9 cellular contexts compared by ENCODE assay signal in genomic region chr17:42347198-42347597, GRCh38. TPM values are rescaled to one million over a fixed set of nuclear protein-coding genes. Genes with fewer than 3 reads are reported as not detected.
DNase-seq lines count a peak whose midpoint lies in the region; ATAC-seq and TF ChIP-seq lines count a peak whose summit lies in the region.
"Had no signal": no experiment of that assay in that cellular context is flagged by ENCODE, and none has a peak within 500 bp of the region (broad histone marks: within the 10 kb centered on the region; RNA-seq: fewer than 3 reads in every experiment).

No MANE protein-coding gene starts in this region.

- no peaks in the 10 kb centered on the region for H3K27me3 Mint-ChIP-seq in CD4-positive, alpha-beta T cell

- no peak overlapping the region for H3K4me3 Mint-ChIP-seq in CD4-positive, alpha-beta T cell

- H3K4me2 ChIP-seq in osteoblast (ENCODE audit: insufficient read depth, low read length) (peak overlapping the region; percentile 51), OCI-LY7 (ENCODE audit: low read length) (no peak overlapping the region)

- DNase-seq in CD4-positive, alpha-beta T cell = no peak
- DNase-seq in RKO (ENCODE audit: low spot score) (peak; percentile 65), osteoblast (ENCODE audit: insufficient read length, low spot score, missing footprints) (peak; percentile 72), OCI-LY7 (ENCODE audit: low spot score) (no peak), OCI-M1 (lab: John Stamatoyannopoulos, UW) (no peak), GM10248 (ENCODE audit: extremely low spot score) (no peak)
- DNase-seq: NCI-H524 treated with DMSO at 0.1 percent for 48 hours had no signal

- H3K79me2 ChIP-seq in osteoblast (ENCODE audit: insufficient read depth, low read length) = peaks cover 59% of the 10 kb centered on the region
- no peaks in the 10 kb centered on the region for H3K79me2 ChIP-seq in OCI-LY7 (ENCODE audit: insufficient read depth, low read depth, low read length)

- POLR2A ChIA-PET in CD4-positive, alpha-beta T cell (lab: Charles Lee) = no interaction called here
- POLR2A ChIA-PET in OCI-LY7 (lab: Charles Lee) = no interaction called here
- POLR2A ChIA-PET in GM10248 (lab: Yijun Ruan, JAX) = no interaction called here

- intact Hi-C loops in CD4-positive, alpha-beta T cell (cut with DNase I, micrococcal nuclease) = no loop called here
- intact Hi-C loops in OCI-LY7 (cut with micrococcal nuclease; ENCODE audit: unreplicated experiment) = no loop called here

- H3K36me3 Mint-ChIP-seq in CD4-positive, alpha-beta T cell (ENCODE audit: low read depth) = peaks cover 76% of the 10 kb centered on the region

- no peaks in the 10 kb centered on the region for H3K9me3 ChIP-seq in CD4-positive, alpha-beta T cell (ENCODE audit: control insufficient read depth, low read length)
- H3K9me3 ChIP-seq in esophagus (ENCODE audit: control insufficient read depth in 2 of 2, insufficient read depth in 1 of 2, low read depth in 1 of 2, low read length in 1 of 2) = no peaks in the 10 kb centered on the region
- no peaks in the 10 kb centered on the region for H3K9me3 ChIP-seq in osteoblast (ENCODE audit: low read depth, low read length)
- H3K9me3 ChIP-seq in OCI-LY7 (ENCODE audit: low read length) = no peaks in the 10 kb centered on the region

- no peaks in the 10 kb centered on the region for H3K9me2 ChIP-seq in OCI-LY7 (ENCODE audit: insufficient read depth, low read length)

- ATAC-seq in CD4-positive, alpha-beta T cell (ENCODE audit: poor library complexity) = no peak
- no peak for ATAC-seq in GM21529 (IDR thresholded peaks at IDR 0.05; ENCODE audit: unreplicated experiment)

- H3K4me1 Mint-ChIP-seq in CD4-positive, alpha-beta T cell (ENCODE audit: low read depth) = peaks cover 34% of the 10 kb centered on the region

- H3K27me3 ChIP-seq in CD4-positive, alpha-beta T cell (ENCODE audit: control insufficient read depth, insufficient read depth, low read length) = no peaks in the 10 kb centered on the region
- H3K27me3 ChIP-seq in esophagus (ENCODE audit: control insufficient read depth in 1 of 2, insufficient read depth in 2 of 2, low read length in 2 of 2) (no peaks in the 10 kb centered on the region), osteoblast (ENCODE audit: insufficient read depth, low read length) (no peaks in the 10 kb centered on the region)

- peaks cover 5 to 10% of the 10 kb centered on the region in 2 donors for H3K36me3 ChIP-seq in esophagus (ENCODE audit: control insufficient read depth in 2 of 2, insufficient read depth in 2 of 2, low read length in 1 of 2)
- peaks cover 49% of the 10 kb centered on the region for H3K36me3 ChIP-seq in osteoblast (ENCODE audit: insufficient read depth, low read length)
- peaks cover 13% of the 10 kb centered on the region for H3K36me3 ChIP-seq in OCI-LY7 (ENCODE audit: insufficient read depth, low read length)

- H2AFZ ChIP-seq in osteoblast (ENCODE audit: low read length) (no peak overlapping the region), OCI-LY7 (ENCODE audit: low read length) (no peak overlapping the region)

- TF ChIP-seq CTCF in CD4-positive, alpha-beta T cell (IDR thresholded peaks at IDR 0.05) = no peak
- no peak for TF ChIP-seq CTCF in osteoblast (IDR thresholded peaks at IDR 0.05; ENCODE audit: extremely low read depth, low read depth, low read length)
- TF ChIP-seq CTCF in OCI-LY7 (conservative IDR thresholded peaks at IDR 0.05; ENCODE audit: low read length) = no peak
- no peak for TF ChIP-seq CTCF in GM10248 (IDR thresholded peaks at IDR 0.05; ENCODE audit: control extremely low read depth, extremely low read depth, low read depth, missing control alignments)

- H3K9me3 Mint-ChIP-seq in CD4-positive, alpha-beta T cell = no peaks in the 10 kb centered on the region

- H3K27ac ChIP-seq in CD4-positive, alpha-beta T cell (ENCODE audit: low read depth, low read length) = no peak overlapping the region
- H3K27ac ChIP-seq in esophagus (ENCODE audit: low read depth in 2 of 2, low read length in 1 of 2) (peak overlapping the region; percentile 36 to 71), osteoblast (ENCODE audit: low read depth, low read length) (peak overlapping the region; percentile 73), OCI-LY7 (ENCODE audit: low read depth, low read length, poor library complexity, severe bottlenecking) (no peak overlapping the region)

- H4K20me1 ChIP-seq in osteoblast (ENCODE audit: insufficient read depth, low read length) (peaks cover 46% of the 10 kb centered on the region), OCI-LY7 (ENCODE audit: insufficient read depth, low read length) (no peaks in the 10 kb centered on the region)

- BruUV-seq in OCI-LY7 (replicated peaks; lab: Mats Ljungman, UMichigan) = no TSS peak

- CTCF ChIA-PET in CD4-positive, alpha-beta T cell (lab: Charles Lee) = no interaction called here
- CTCF ChIA-PET in OCI-LY7 (lab: Charles Lee; ENCODE audit: unreplicated experiment) (no interaction called here), GM10248 (lab: Yijun Ruan, JAX) (interaction anchor here (0.9 kb wide), 1 partner anchor 11 kb away, joined by 3 read pairs; no protein-coding TSS in a partner anchor)

- H3K4me1 ChIP-seq in esophagus (ENCODE audit: control insufficient read depth in 2 of 2, insufficient read depth in 2 of 2, low read length in 1 of 2) = peaks cover 2% of the 10 kb centered on the region in 2 donors
- peaks cover 26% of the 10 kb centered on the region for H3K4me1 ChIP-seq in osteoblast (ENCODE audit: insufficient read depth, low read length)
- H3K4me1 ChIP-seq in OCI-LY7 (ENCODE audit: insufficient read depth, low read length, poor library complexity, severe bottlenecking) = no peaks in the 10 kb centered on the region

- no peak overlapping the region for H3K4me3 ChIP-seq in esophagus (ENCODE audit: low read depth in 1 of 2, low read length in 2 of 2)
- no peak overlapping the region for H3K4me3 ChIP-seq in osteoblast (ENCODE audit: insufficient read depth, low read length)
- H3K4me3 ChIP-seq in OCI-LY7 (ENCODE audit: low read depth, low read length, poor library complexity, severe bottlenecking) = no peak overlapping the region

- peak overlapping the region; percentile 45 for H3K27ac Mint-ChIP-seq in CD4-positive, alpha-beta T cell

RNA-seq across cellular contexts. Expression of gene STAT3, which starts 41.0 kb away (rescaled TPM):
- total RNA-seq in CD4-positive, alpha-beta T cell = 100 to 1,000 TPM; 315 to 319 TPM
- 10 to 100 TPM; 30.8 to 64.2 TPM for polyA plus RNA-seq in esophagus
- total RNA-seq in osteoblast = 197 and 206 TPM in 2 replicates
- total RNA-seq in OCI-LY7 (2014; rRNA removed; shearing (Covaris generic)) = 11.4 and 14.8 TPM in 2 replicates
- total RNA-seq in OCI-LY7 (2022) = 28.7 and 37.2 TPM in 2 replicates

RNA-seq across cellular contexts. Expression of gene STAT5A, which starts 58.9 kb away (rescaled TPM):
- total RNA-seq in CD4-positive, alpha-beta T cell = 100 to 1,000 TPM; 141 to 150 TPM
- polyA plus RNA-seq in esophagus = 1 to 10 TPM; 4.7 to 6.3 TPM
- total RNA-seq in osteoblast = 35.5 and 38.6 TPM in 2 replicates
- 1.9 and 3.8 TPM in 2 replicates for total RNA-seq in OCI-LY7 (2014; rRNA removed; shearing (Covaris generic))
- total RNA-seq in OCI-LY7 (2022) = 7.9 TPM in 2 replicates

Comparison
In these comparisons a context has a peak if more than half of its experiments do, and no peak if none do; other contexts are left out.
1. DNase-seq: peak in RKO (single experiment) and osteoblast (single experiment); none in CD4-positive, alpha-beta T cell (0 of 10), OCI-LY7 (single experiment), OCI-M1 (single experiment) and GM10248 (single experiment).
2. H3K27ac ChIP-seq: peak in esophagus (2 of 2) and osteoblast (single experiment); none in CD4-positive, alpha-beta T cell (single experiment) and OCI-LY7 (single experiment).